Comparison of ENCODE assay signal across 1 cellular context in the genomic region with DNA sequence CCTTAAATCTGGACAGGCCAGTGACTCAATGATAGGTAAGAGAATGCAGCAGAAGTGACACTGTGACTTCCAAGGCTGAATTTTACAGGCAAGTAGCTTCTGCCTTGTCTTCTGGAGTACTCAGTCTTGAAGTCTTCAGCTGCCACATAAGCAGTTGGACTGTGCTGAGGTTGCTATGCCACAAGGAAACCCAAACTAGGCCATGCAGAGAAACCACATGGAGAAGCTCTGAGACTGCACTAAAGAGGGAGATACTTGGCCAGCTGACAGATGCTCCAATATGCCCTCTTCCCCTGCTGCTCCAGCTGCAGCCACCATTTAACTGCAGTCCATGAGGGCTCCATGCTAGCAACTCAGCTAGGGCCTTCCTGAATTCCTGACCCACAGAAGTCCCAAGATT.
TF ChIP-seq lines count a peak whose summit lies in the region.

No MANE protein-coding gene starts in this region.

TF ChIP-seq in HepG2, 621 proteins besides CTCF, POLR2A, EP300 and RAD21:
- TF ChIP-seq YEATS4 (CRISPR knock-in tag; IDR thresholded peaks at IDR 0.05; ENCODE audit: borderline replicate concordance): no peak
- no peak for TF ChIP-seq WIZ (CRISPR knock-in tag; IDR thresholded peaks at IDR 0.05)
- no peak for TF ChIP-seq XRCC5 (optimal IDR thresholded peaks at IDR 0.05; ENCODE audit: low read length)
- no peak for TF ChIP-seq ZNF143 (CRISPR knock-in tag; IDR thresholded peaks at IDR 0.05)
